Comparison of ENCODE assay signal across 9 cellular contexts in genomic region chr17:80678621-80679020, GRCh38.
A peak's percentile ranks its signal among the peaks of the same experiment; 100 is the strongest.
DNase-seq lines count a peak whose midpoint lies in the region; ATAC-seq and TF ChIP-seq lines count a peak whose summit lies in the region.
"Had no signal": no experiment of that assay in that cellular context is flagged by ENCODE, and none has a peak within 500 bp of the region (broad histone marks: within the 10 kb centered on the region; RNA-seq: fewer than 3 reads in every experiment).

No MANE protein-coding gene starts in this region.

- H3K9me3 Mint-ChIP-seq in central memory CD8-positive, alpha-beta T cell, result no peaks in the 10 kb centered on the region
- H3K9me3 Mint-ChIP-seq: naive B cell had no signal

- H3K27me3 Mint-ChIP-seq in central memory CD8-positive, alpha-beta T cell, result no peaks in the 10 kb centered on the region
- H3K27me3 Mint-ChIP-seq: naive B cell had no signal

- no peak for TF ChIP-seq CTCF in RWPE1 (conservative IDR thresholded peaks at IDR 0.05; ENCODE audit: low read depth)

- no peak for ATAC-seq in central memory CD8-positive, alpha-beta T cell (replicated peaks; ENCODE audit: extremely low read depth, poor library complexity, severe bottlenecking)
- ATAC-seq in GM21515 (IDR thresholded peaks at IDR 0.05; ENCODE audit: unreplicated experiment) (no peak), GM18909 (IDR thresholded peaks at IDR 0.05; ENCODE audit: poor library complexity, unreplicated experiment) (no peak)

- peak overlapping the region; percentile 36 for H3K4me3 Mint-ChIP-seq in central memory CD8-positive, alpha-beta T cell

- peaks cover 2% of the 10 kb centered on the region for H3K36me3 Mint-ChIP-seq in central memory CD8-positive, alpha-beta T cell (ENCODE audit: insufficient read depth)

- peak overlapping the region; percentile 8 for H3K27ac ChIP-seq in RWPE1

- peaks cover 44% of the 10 kb centered on the region for H3K4me1 Mint-ChIP-seq in central memory CD8-positive, alpha-beta T cell

- H3K27ac Mint-ChIP-seq in central memory CD8-positive, alpha-beta T cell (ENCODE audit: low read depth), result peak overlapping the region; percentile 90

- CTCF ChIA-PET in RWPE1 (lab: Yijun Ruan, JAX), result no interaction called here

- DNase-seq in Daoy (ENCODE audit: low read depth), result peak; percentile 74
- DNase-seq in RWPE1 (ENCODE audit: low spot score), result peak; percentile 66
- DNase-seq in central memory CD8-positive, alpha-beta T cell (ENCODE audit: low spot score in 2 of 2), result no peak
- peak; percentile 74 for DNase-seq in retina
- DNase-seq in NCI-H1105 (lab: John Stamatoyannopoulos, UW), result no peak
- no peak for DNase-seq in iPS-NIHi11 (ENCODE audit: low spot score)
- DNase-seq: naive B cell had no signal

- POLR2A ChIA-PET in RWPE1 (lab: Yijun Ruan, JAX; ENCODE audit: low non-redundant PET), result no interaction called here

Comparison
In these comparisons a context has a peak if more than half of its experiments do, and no peak if none do; other contexts are left out.
1. DNase-seq: peak in Daoy (single experiment), RWPE1 (single experiment) and retina (single experiment); none in central memory CD8-positive, alpha-beta T cell (0 of 2), NCI-H1105 (single experiment) and iPS-NIHi11 (single experiment).